ENCODE assay signal across 13 cellular contexts in the genomic region with DNA sequence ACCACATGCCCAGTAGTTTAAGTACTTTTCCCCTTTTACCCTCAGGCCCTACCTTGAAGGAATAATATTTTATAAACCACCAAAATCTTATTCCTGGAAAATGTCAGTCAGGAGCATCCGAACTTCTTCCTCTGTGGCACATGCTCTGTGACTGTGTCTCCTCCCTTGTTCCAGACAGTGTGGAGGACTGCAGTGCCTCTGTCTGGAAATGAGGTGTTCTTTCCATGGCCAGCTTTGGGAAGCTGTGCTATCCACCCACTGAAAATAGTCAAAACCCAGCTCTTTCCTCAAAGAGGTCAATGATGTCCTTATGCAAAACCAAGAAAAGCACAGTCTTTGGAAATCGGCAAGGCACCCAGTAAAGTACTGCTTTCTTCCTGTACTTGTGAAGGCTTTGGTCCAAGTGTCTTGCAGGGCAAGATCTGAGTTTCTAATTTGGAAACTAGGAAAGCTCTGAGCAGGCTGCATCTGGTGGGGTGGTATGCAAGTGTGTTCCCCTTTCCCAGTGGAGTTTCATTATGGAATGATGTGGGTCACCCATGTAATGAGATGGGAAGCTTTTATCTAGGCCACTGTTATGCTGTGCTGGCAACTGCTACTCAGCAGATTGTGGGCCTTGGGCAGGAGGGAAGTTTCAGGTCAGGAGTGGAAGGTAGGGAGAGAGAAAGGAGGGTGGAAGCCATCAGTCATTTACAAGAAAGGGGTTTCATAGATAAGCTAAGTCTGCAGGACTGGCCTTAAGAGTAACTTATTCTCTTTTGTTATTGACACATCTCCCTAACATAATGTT. TPM values are rescaled to one million over a fixed set of nuclear protein-coding genes. Genes with fewer than 3 reads are reported as not detected.
DNase-seq lines count a peak whose midpoint lies in the region; ATAC-seq and TF ChIP-seq lines count a peak whose summit lies in the region.
"Had no signal": no experiment of that assay in that cellular context is flagged by ENCODE, and none has a peak within 500 bp of the region (broad histone marks: within the 10 kb centered on the region; RNA-seq: fewer than 3 reads in every experiment).

No MANE protein-coding gene starts in this region.

- 58 to 74% methylated on average over 2 of the region's 2 CpGs for WGBS in heart right ventricle, 2 donors
- 43 to 52% methylated on average over 2 of the region's 2 CpGs for WGBS in upper lobe of left lung, 2 donors

- no peak for DNase-seq in activated naive CD4-positive, alpha-beta T cell treated with anti-CD3 and anti-CD28 coated beads for 36 hours
- no peak for DNase-seq in activated CD4-positive, alpha-beta memory T cell treated with anti-CD3 and anti-CD28 coated beads, Interleukin-2, amount 10 ng/mL, durations not matched to agents 7 days and 5 days
- DNase-seq in heart right ventricle (no peak), upper lobe of left lung (no peak), NCI-H1694 treated with DMSO at 0.1 percent for 48 hours (lab: John Stamatoyannopoulos, UW) (no peak), nucleus accumbens (lab: John Stamatoyannopoulos, UW) (no peak), nephron progenitor cell (no peak)
- DNase-seq: DMS153, hippocampal formation, NCI-H187, NCI-H446 treated with DMSO at 0.1 percent for 48 hours had no signal

- ATAC-seq in heart right ventricle (peak in 7 of 8 donors; percentile 17 to 59 (median 45)), upper lobe of left lung (ENCODE audit: low FRiP score in 2 of 2) (no peak)

- TF ChIP-seq EP300 in upper lobe of left lung (IDR thresholded peaks at IDR 0.05): no peak

- POLR2A ChIA-PET in activated CD4-positive, alpha-beta memory T cell treated with anti-CD3 and anti-CD28 coated beads, Interleukin-2, amount 10 ng/mL, durations not matched to agents 7 days and 5 days (lab: Charles Lee): interaction anchor here (0.7 to 9.6 kb wide), 4 partner anchors 11 to 35 kb away, joined by 3 to 145 read pairs (median 4); no protein-coding TSS in a partner anchor

- H3K4me3 ChIP-seq in heart right ventricle (no peak overlapping the region), upper lobe of left lung (no peak overlapping the region)
- H3K4me3 ChIP-seq: tibial nerve had no signal

- H3K4me3 Mint-ChIP-seq in activated naive CD4-positive, alpha-beta T cell treated with anti-CD3 and anti-CD28 coated beads, Interleukin-2, amount 50 U/mL, for 24 hours: peak overlapping the region; percentile 23
- no peak overlapping the region for H3K4me3 Mint-ChIP-seq in activated naive CD4-positive, alpha-beta T cell treated with anti-CD3 and anti-CD28 coated beads for 36 hours
- H3K4me3 Mint-ChIP-seq in activated CD4-positive, alpha-beta memory T cell treated with anti-CD3 and anti-CD28 coated beads, Interleukin-2, amount 10 ng/mL, durations not matched to agents 7 days and 5 days: no peak overlapping the region
- H3K4me3 Mint-ChIP-seq in nephron progenitor cell: no peak overlapping the region

- H3K27ac Mint-ChIP-seq in activated naive CD4-positive, alpha-beta T cell treated with anti-CD3 and anti-CD28 coated beads, Interleukin-2, amount 50 U/mL, for 24 hours: peak overlapping the region; percentile 48
- no peak overlapping the region for H3K27ac Mint-ChIP-seq in activated naive CD4-positive, alpha-beta T cell treated with anti-CD3 and anti-CD28 coated beads for 36 hours
- peak overlapping the region; percentile 47 for H3K27ac Mint-ChIP-seq in activated CD4-positive, alpha-beta memory T cell treated with anti-CD3 and anti-CD28 coated beads, Interleukin-2, amount 10 ng/mL, durations not matched to agents 7 days and 5 days
- H3K27ac Mint-ChIP-seq in nephron progenitor cell: no peak overlapping the region

- peaks cover 99% of the 10 kb centered on the region for H3K4me1 Mint-ChIP-seq in activated naive CD4-positive, alpha-beta T cell treated with anti-CD3 and anti-CD28 coated beads, Interleukin-2, amount 50 U/mL, for 24 hours
- peaks cover 90% of the 10 kb centered on the region for H3K4me1 Mint-ChIP-seq in activated naive CD4-positive, alpha-beta T cell treated with anti-CD3 and anti-CD28 coated beads for 36 hours (ENCODE audit: low read depth)
- H3K4me1 Mint-ChIP-seq in activated CD4-positive, alpha-beta memory T cell treated with anti-CD3 and anti-CD28 coated beads, Interleukin-2, amount 10 ng/mL, durations not matched to agents 7 days and 5 days: peaks cover 82% of the 10 kb centered on the region
- no peaks in the 10 kb centered on the region for H3K4me1 Mint-ChIP-seq in nephron progenitor cell

- H3K27me3 ChIP-seq in heart right ventricle: no peaks in the 10 kb centered on the region
- no peaks in the 10 kb centered on the region for H3K27me3 ChIP-seq in upper lobe of left lung
- H3K27me3 ChIP-seq: tibial nerve had no signal

- TF ChIP-seq CTCF in heart right ventricle (IDR thresholded peaks at IDR 0.05): no peak
- TF ChIP-seq CTCF in upper lobe of left lung (IDR thresholded peaks at IDR 0.05): no peak
- TF ChIP-seq CTCF in nephron progenitor cell (IDR thresholded peaks at IDR 0.05): no peak

- CTCF ChIA-PET in activated naive CD4-positive, alpha-beta T cell treated with anti-CD3 and anti-CD28 coated beads for 36 hours (lab: Charles Lee): interaction anchor here (1.1 to 4.3 kb wide), 5 partner anchors 31 to 151 kb away, joined by 3 to 30 read pairs (median 5); no protein-coding TSS in a partner anchor
- CTCF ChIA-PET in activated CD4-positive, alpha-beta memory T cell treated with anti-CD3 and anti-CD28 coated beads, Interleukin-2, amount 10 ng/mL, durations not matched to agents 7 days and 5 days (lab: Charles Lee): interaction anchor here (0.6 to 6.7 kb wide), 6 partner anchors 31 to 162 kb away, joined by 3 to 57 read pairs (median 6); no protein-coding TSS in a partner anchor

- H3K27ac ChIP-seq in heart right ventricle (peak overlapping the region in 8 of 10 donors; percentile 0 to 97 (median 41)), upper lobe of left lung (peak overlapping the region; percentile 3 to 94 (median 46))
- H3K27ac ChIP-seq: tibial nerve had no signal

- no peaks in the 10 kb centered on the region for H3K9me3 Mint-ChIP-seq in activated naive CD4-positive, alpha-beta T cell treated with anti-CD3 and anti-CD28 coated beads, Interleukin-2, amount 50 U/mL, for 24 hours
- H3K9me3 Mint-ChIP-seq in activated naive CD4-positive, alpha-beta T cell treated with anti-CD3 and anti-CD28 coated beads for 36 hours: no peaks in the 10 kb centered on the region
- no peaks in the 10 kb centered on the region for H3K9me3 Mint-ChIP-seq in activated CD4-positive, alpha-beta memory T cell treated with anti-CD3 and anti-CD28 coated beads, Interleukin-2, amount 10 ng/mL, durations not matched to agents 7 days and 5 days
- H3K9me3 Mint-ChIP-seq in nephron progenitor cell: no peaks in the 10 kb centered on the region

- H3K36me3 Mint-ChIP-seq in activated naive CD4-positive, alpha-beta T cell treated with anti-CD3 and anti-CD28 coated beads, Interleukin-2, amount 50 U/mL, for 24 hours: peaks cover 16% of the 10 kb centered on the region
- H3K36me3 Mint-ChIP-seq in activated naive CD4-positive, alpha-beta T cell treated with anti-CD3 and anti-CD28 coated beads for 36 hours (ENCODE audit: low read depth): peaks cover 36% of the 10 kb centered on the region
- H3K36me3 Mint-ChIP-seq in activated CD4-positive, alpha-beta memory T cell treated with anti-CD3 and anti-CD28 coated beads, Interleukin-2, amount 10 ng/mL, durations not matched to agents 7 days and 5 days (ENCODE audit: low read depth): peaks cover 94% of the 10 kb centered on the region
- H3K36me3 Mint-ChIP-seq in nephron progenitor cell (ENCODE audit: low read depth): no peaks in the 10 kb centered on the region

- intact Hi-C loops in activated naive CD4-positive, alpha-beta T cell treated with anti-CD3 and anti-CD28 coated beads for 36 hours (cut with micrococcal nuclease): no loop called here
- intact Hi-C loops in heart right ventricle (cut with DNase I): no loop called here

- no peaks in the 10 kb centered on the region for H3K27me3 Mint-ChIP-seq in activated naive CD4-positive, alpha-beta T cell treated with anti-CD3 and anti-CD28 coated beads, Interleukin-2, amount 50 U/mL, for 24 hours
- H3K27me3 Mint-ChIP-seq in activated naive CD4-positive, alpha-beta T cell treated with anti-CD3 and anti-CD28 coated beads for 36 hours (ENCODE audit: low read depth): no peaks in the 10 kb centered on the region
- H3K27me3 Mint-ChIP-seq in activated CD4-positive, alpha-beta memory T cell treated with anti-CD3 and anti-CD28 coated beads, Interleukin-2, amount 10 ng/mL, durations not matched to agents 7 days and 5 days: no peaks in the 10 kb centered on the region
- H3K27me3 Mint-ChIP-seq in nephron progenitor cell (ENCODE audit: low read depth, poor library complexity): peaks cover 86% of the 10 kb centered on the region

- no peak for TF ChIP-seq POLR2A in upper lobe of left lung (IDR thresholded peaks at IDR 0.05)

- H3K9me3 ChIP-seq in heart right ventricle (no peaks in the 10 kb centered on the region), upper lobe of left lung (no peaks in the 10 kb centered on the region)
- H3K9me3 ChIP-seq: tibial nerve had no signal

- H3K4me1 ChIP-seq in heart right ventricle (peaks cover 0 to 90% (median 76%) of the 10 kb centered on the region in 9 donors), upper lobe of left lung (peaks cover 63 to 89% (median 82%) of the 10 kb centered on the region in 4 donors)

- H3K36me3 ChIP-seq in heart right ventricle: peaks cover 0 to 24% (median 0%) of the 10 kb centered on the region in 9 donors
- H3K36me3 ChIP-seq in upper lobe of left lung: peaks cover 0 to 23% (median 0%) of the 10 kb centered on the region in 4 donors
- H3K36me3 ChIP-seq: tibial nerve had no signal

RNA-seq across cellular contexts. Expression of gene KIAA0040, which starts 6.0 kb away (rescaled TPM):
- 10 to 100 TPM; 19.5 to 21.4 TPM for total RNA-seq in activated naive CD4-positive, alpha-beta T cell treated with anti-CD3 and anti-CD28 coated beads for 36 hours
- total RNA-seq in activated CD4-positive, alpha-beta memory T cell treated with anti-CD3 and anti-CD28 coated beads, Interleukin-2, amount 10 ng/mL, durations not matched to agents 7 days and 5 days: 10 to 100 TPM; 79.4 to 80.2 TPM
- total RNA-seq in heart right ventricle (10 to 100 TPM in 6 of 10 donors, 1 to 10 TPM in 4; 6.3 to 37.2 (median 11.1) TPM), upper lobe of left lung (10 to 100 TPM; 23.0 to 58.7 (median 36.1) TPM)
- 10 to 100 TPM in 1 of 2 donors, 1 to 10 TPM in 1; 8.7 to 13.1 TPM for polyA plus RNA-seq in heart right ventricle

Comparison
In these comparisons a context has a peak if more than half of its experiments do, and no peak if none do; other contexts are left out.
1. H3K27ac Mint-ChIP-seq: peak in activated naive CD4-positive, alpha-beta T cell treated with anti-CD3 and anti-CD28 coated beads, Interleukin-2, amount 50 U/mL, for 24 hours (single experiment) and activated CD4-positive, alpha-beta memory T cell treated with anti-CD3 and anti-CD28 coated beads, Interleukin-2, amount 10 ng/mL, durations not matched to agents 7 days and 5 days (single experiment); none in activated naive CD4-positive, alpha-beta T cell treated with anti-CD3 and anti-CD28 coated beads for 36 hours (single experiment) and nephron progenitor cell (single experiment).
2. ATAC-seq: peak in heart right ventricle (7 of 8); none in upper lobe of left lung (0 of 2).